20 cellular contexts compared by ENCODE assay signal in genomic region chr12:230925-231671, GRCh38. TPM values are rescaled to one million over a fixed set of nuclear protein-coding genes. Genes with fewer than 3 reads are reported as not detected.
DNase-seq lines count a peak whose midpoint lies in the region; ATAC-seq and TF ChIP-seq lines count a peak whose summit lies in the region.
"Had no signal": no experiment of that assay in that cellular context is flagged by ENCODE, and none has a peak within 500 bp of the region (broad histone marks: within the 10 kb centered on the region; RNA-seq: fewer than 3 reads in every experiment).

No MANE protein-coding gene starts in this region.

- CTCF ChIA-PET in HEK293T (lab: Yijun Ruan, JAX) = interaction anchor here (0.9 to 2.2 kb wide), 2 partner anchors 11 kb away, joined by 3 to 7 read pairs; no protein-coding TSS in a partner anchor

- ATAC-seq in sciatic nerve (no peak), GM18511 (IDR thresholded peaks at IDR 0.05; ENCODE audit: unreplicated experiment) (no peak)
- ATAC-seq: PC-3 had no signal

- in situ Hi-C loops in G401 (cut with HindIII; ENCODE audit: low sequenced_read_pairs) = no loop called here

- DNase-seq in G401 (ENCODE audit: low spot score) (peak; percentile 84), NCI-H774 (lab: John Stamatoyannopoulos, UW) (peak; percentile 29), hypothalamus (lab: John Stamatoyannopoulos, UW) (peak in 26 of 51 donors; percentile 10 to 73 (median 40)), sciatic nerve (ENCODE audit: low spot score) (peak; percentile 54), HEK293T (ENCODE audit: extremely low spot score) (no peak), EL (no peak)
- DNase-seq in activated CD4-positive, alpha-beta T cell treated with anti-CD3 and anti-CD28 coated beads for 4 hours = no peak
- DNase-seq: activated CD4-positive, alpha-beta T cell treated with anti-CD3 and anti-CD28 coated beads, Interleukin-2, amount 10 ng/mL, durations not matched to agents 7 days and 5 days; activated T-cell treated with anti-CD3 and anti-CD28 coated beads, Interleukin-2, amount 50 U/mL, for 1 hour; cerebellar nuclear complex; foreskin melanocyte; GF-D8; KBM-7; lower lobe of right lung; NCI-H1417 treated with DMSO at 0.1 percent for 48 hours; NCI-H524 treated with DMSO at 0.1 percent for 48 hours; PC-3; sigmoid colon; stimulated activated CD4-positive, alpha-beta T cell treated with anti-CD3 and anti-CD28 coated beads, Interleukin-4, amount 100 ng/mL, for 1 hour had no signal

- intact Hi-C loops in sciatic nerve (cut with DNase I) = no loop called here

- POLR2A ChIA-PET in HEK293T (lab: Yijun Ruan, JAX) = no interaction called here

TF ChIP-seq in HEK293T, 16 proteins besides CTCF, POLR2A, EP300 and RAD21:
- TF ChIP-seq PKNOX1 (IDR thresholded peaks at IDR 0.05) = no peak
- TF ChIP-seq SUZ12 (IDR thresholded peaks at IDR 0.05) = no peak
- no peak for TF ChIP-seq LEF1 (IDR thresholded peaks at IDR 0.05; ENCODE audit: borderline replicate concordance)
- TF ChIP-seq ELF4 (IDR thresholded peaks at IDR 0.05) = no peak
- TF ChIP-seq HDGF (IDR thresholded peaks at IDR 0.05; ENCODE audit: borderline replicate concordance) = no peak
- TF ChIP-seq ARNT (IDR thresholded peaks at IDR 0.05) = no peak
- no peak for TF ChIP-seq NFRKB (IDR thresholded peaks at IDR 0.05)
- TF ChIP-seq TARDBP (IDR thresholded peaks at IDR 0.05) = no peak
- TF ChIP-seq FOXK2 (IDR thresholded peaks at IDR 0.05) = no peak
- TF ChIP-seq BHLHE40 (IDR thresholded peaks at IDR 0.05; ENCODE audit: borderline replicate concordance) = no peak
- no peak for TF ChIP-seq FOXA1 (IDR thresholded peaks at IDR 0.05)
- TF ChIP-seq CTBP1 (IDR thresholded peaks at IDR 0.05; ENCODE audit: borderline replicate concordance) = no peak
- no peak for TF ChIP-seq ZNF384 (IDR thresholded peaks at IDR 0.05)
- TF ChIP-seq SP1 (IDR thresholded peaks at IDR 0.05) = no peak
- TF ChIP-seq L3MBTL2 (conservative IDR thresholded peaks at IDR 0.05) = no peak
- TF ChIP-seq FOXM1 (IDR thresholded peaks at IDR 0.05; ENCODE audit: borderline replicate concordance) = no peak

RNA-seq across cellular contexts. Expression of gene SLC6A12, which starts 17.1 kb away (rescaled TPM):
- total RNA-seq in G401 (2014; rRNA removed; shearing (Covaris generic)) = not detected in 2 replicates
- 0.40 TPM for total RNA-seq in sciatic nerve
- total RNA-seq: activated CD4-positive, alpha-beta T cell treated with anti-CD3 and anti-CD28 coated beads, Interleukin-2, amount 10 ng/mL, durations not matched to agents 7 days and 5 days; PC-3 had no signal

RNA-seq across cellular contexts. Expression of gene SLC6A13, which starts 31.5 kb away (rescaled TPM):
- not detected in 2 replicates for total RNA-seq in G401 (2014; rRNA removed; shearing (Covaris generic))
- total RNA-seq in sciatic nerve = 0.85 TPM
- total RNA-seq: PC-3 had no signal

Comparison
In these comparisons a context has a peak if more than half of its experiments do, and no peak if none do; other contexts are left out.
1. DNase-seq: peak in G401 (single experiment), NCI-H774 (single experiment), hypothalamus (26 of 51) and sciatic nerve (single experiment); none in activated CD4-positive, alpha-beta T cell treated with anti-CD3 and anti-CD28 coated beads for 4 hours (0 of 2), HEK293T (single experiment) and EL (single experiment).